ENCODE assay signal across 1 cellular context in genomic region chr5:112116372-112116771, GRCh38.
TF ChIP-seq lines count a peak whose summit lies in the region.

No MANE protein-coding gene starts in this region.

TF ChIP-seq in SK-N-SH treated with all-trans-retinoic acid at 6 μM for 48 hours, 23 proteins besides CTCF, POLR2A, EP300 and RAD21 (continued from another document):
- TF ChIP-seq TSHZ2 (CRISPR knock-in tag; IDR thresholded peaks at IDR 0.05) (no peak), ZFP3 (CRISPR knock-in tag; IDR thresholded peaks at IDR 0.05) (no peak), ESRRG (CRISPR knock-in tag; IDR thresholded peaks at IDR 0.05) (no peak), PPARA (CRISPR knock-in tag; IDR thresholded peaks at IDR 0.05; ENCODE audit: borderline replicate concordance) (no peak), ZNF70 (CRISPR knock-in tag; IDR thresholded peaks at IDR 0.05) (no peak), RARB (CRISPR knock-in tag; IDR thresholded peaks at IDR 0.05) (no peak), ZNF565 (CRISPR knock-in tag; conservative IDR thresholded peaks at IDR 0.05; ENCODE audit: low read depth) (no peak), ISL1 (CRISPR knock-in tag; IDR thresholded peaks at IDR 0.05) (no peak), BACH2 (CRISPR knock-in tag; IDR thresholded peaks at IDR 0.05; ENCODE audit: borderline replicate concordance) (no peak), ZC3H10 (CRISPR knock-in tag; IDR thresholded peaks at IDR 0.05) (no peak), OSR1 (CRISPR knock-in tag; IDR thresholded peaks at IDR 0.05) (no peak), GLIS3 (CRISPR knock-in tag; IDR thresholded peaks at IDR 0.05) (no peak), CSDC2 (CRISPR knock-in tag; IDR thresholded peaks at IDR 0.05) (no peak), ZNF8 (CRISPR knock-in tag; IDR thresholded peaks at IDR 0.05) (no peak)
- TF ChIP-seq, protein P1, sequence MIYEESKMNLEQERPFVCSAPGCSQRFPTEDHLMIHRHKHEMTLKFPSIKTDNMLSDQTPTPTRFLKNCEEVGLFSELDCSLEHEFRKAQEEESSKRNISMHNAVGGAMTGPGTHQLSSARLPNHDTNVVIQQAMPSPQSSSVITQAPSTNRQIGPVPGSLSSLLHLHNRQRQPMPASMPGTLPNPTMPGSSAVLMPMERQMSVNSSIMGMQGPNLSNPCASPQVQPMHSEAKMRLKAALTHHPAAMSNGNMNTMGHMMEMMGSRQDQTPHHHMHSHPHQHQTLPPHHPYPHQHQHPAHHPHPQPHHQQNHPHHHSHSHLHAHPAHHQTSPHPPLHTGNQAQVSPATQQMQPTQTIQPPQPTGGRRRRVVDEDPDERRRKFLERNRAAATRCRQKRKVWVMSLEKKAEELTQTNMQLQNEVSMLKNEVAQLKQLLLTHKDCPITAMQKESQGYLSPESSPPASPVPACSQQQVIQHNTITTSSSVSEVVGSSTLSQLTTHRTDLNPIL (CRISPR knock-in tag; IDR thresholded peaks at IDR 0.05; ENCODE audit: low read depth): no peak
- TF ChIP-seq, protein P2, sequence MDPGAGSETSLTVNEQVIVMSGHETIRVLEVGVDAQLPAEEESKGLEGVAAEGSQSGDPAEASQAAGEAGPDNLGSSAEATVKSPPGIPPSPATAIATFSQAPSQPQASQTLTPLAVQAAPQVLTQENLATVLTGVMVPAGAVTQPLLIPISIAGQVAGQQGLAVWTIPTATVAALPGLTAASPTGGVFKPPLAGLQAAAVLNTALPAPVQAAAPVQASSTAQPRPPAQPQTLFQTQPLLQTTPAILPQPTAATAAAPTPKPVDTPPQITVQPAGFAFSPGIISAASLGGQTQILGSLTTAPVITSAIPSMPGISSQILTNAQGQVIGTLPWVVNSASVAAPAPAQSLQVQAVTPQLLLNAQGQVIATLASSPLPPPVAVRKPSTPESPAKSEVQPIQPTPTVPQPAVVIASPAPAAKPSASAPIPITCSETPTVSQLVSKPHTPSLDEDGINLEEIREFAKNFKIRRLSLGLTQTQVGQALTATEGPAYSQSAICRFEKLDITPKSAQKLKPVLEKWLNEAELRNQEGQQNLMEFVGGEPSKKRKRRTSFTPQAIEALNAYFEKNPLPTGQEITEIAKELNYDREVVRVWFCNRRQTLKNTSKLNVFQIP (CRISPR knock-in tag; IDR thresholded peaks at IDR 0.05; ENCODE audit: borderline replicate concordance, low read depth): no peak
TF ChIP-seq in SK-N-SH treated with all-trans-retinoic acid at 6 μM for 48 hours: peak in this region for 0.
